Comparison of ENCODE assay signal across 14 cellular contexts in genomic region chr6:145147559-145147958, GRCh38.
DNase-seq lines count a peak whose midpoint lies in the region; ATAC-seq and TF ChIP-seq lines count a peak whose summit lies in the region.
"Had no signal": no experiment of that assay in that cellular context is flagged by ENCODE, and none has a peak within 500 bp of the region (broad histone marks: within the 10 kb centered on the region; RNA-seq: fewer than 3 reads in every experiment).

No MANE protein-coding gene starts in this region.

- no peaks in the 10 kb centered on the region for H3K36me3 Mint-ChIP-seq in naive thymus-derived CD4-positive, alpha-beta T cell
- H3K36me3 Mint-ChIP-seq in type B pancreatic cell = no peaks in the 10 kb centered on the region
- H3K36me3 Mint-ChIP-seq: brain had no signal

- no peak overlapping the region for H2AFZ ChIP-seq in MM.1S (ENCODE audit: low read length)

- peaks cover 0 to 2% (median 0%) of the 10 kb centered on the region in 11 donors for H3K9me3 Mint-ChIP-seq in naive thymus-derived CD4-positive, alpha-beta T cell
- no peaks in the 10 kb centered on the region for H3K9me3 Mint-ChIP-seq in type B pancreatic cell

- H3K9me3 ChIP-seq in MM.1S (replicated peaks; ENCODE audit: insufficient read depth, low read length) (no peaks in the 10 kb centered on the region), Peyer's patch (no peaks in the 10 kb centered on the region)
- H3K9me3 ChIP-seq in naive thymus-derived CD4-positive, alpha-beta T cell (ENCODE audit: control insufficient read depth in 2 of 3, low read length in 3 of 3) = no peaks in the 10 kb centered on the region
- H3K9me3 ChIP-seq: neutrophil had no signal

- H3K79me2 ChIP-seq in MM.1S (ENCODE audit: low read length) = no peaks in the 10 kb centered on the region

- H3K4me3 Mint-ChIP-seq in naive thymus-derived CD4-positive, alpha-beta T cell = no peak overlapping the region
- H3K4me3 Mint-ChIP-seq in type B pancreatic cell = no peak overlapping the region
- H3K4me3 Mint-ChIP-seq: brain had no signal

- ATAC-seq in GM18498 (IDR thresholded peaks at IDR 0.05; ENCODE audit: unreplicated experiment) = peak; percentile 35
- ATAC-seq in naive thymus-derived CD4-positive, alpha-beta T cell = peak; percentile 21
- ATAC-seq in HG02870 (IDR thresholded peaks at IDR 0.05; ENCODE audit: unreplicated experiment) = no peak
- ATAC-seq: left colon had no signal

- no peaks in the 10 kb centered on the region for H3K9me2 ChIP-seq in MM.1S (replicated peaks; ENCODE audit: insufficient read depth, low read length)

- no peak overlapping the region for H3K9ac ChIP-seq in MM.1S (ENCODE audit: low read length)

- H3K27ac ChIP-seq in MM.1S (ENCODE audit: low read length) = peak overlapping the region; percentile 73; the same call in 1 of the 2 replicates
- no peak overlapping the region for H3K27ac ChIP-seq in naive thymus-derived CD4-positive, alpha-beta T cell (ENCODE audit: low read depth, low read length)
- H3K27ac ChIP-seq in Peyer's patch = no peak overlapping the region
- H3K27ac ChIP-seq: neutrophil had no signal

- no peak for TF ChIP-seq POLR2A in Peyer's patch (IDR thresholded peaks at IDR 0.05)

- no peak for TF ChIP-seq CTCF in MM.1S (IDR thresholded peaks at IDR 0.05; ENCODE audit: low read length)
- TF ChIP-seq CTCF in Peyer's patch (IDR thresholded peaks at IDR 0.05) = no peak
- no peak for TF ChIP-seq CTCF in type B pancreatic cell (conservative IDR thresholded peaks at IDR 0.05)

- CTCF ChIA-PET in naive thymus-derived CD4-positive, alpha-beta T cell (lab: Charles Lee) = no interaction called here

- H3K4me2 ChIP-seq in MM.1S (ENCODE audit: low read depth, low read length) = peak overlapping the region; percentile 55

- intact Hi-C loops in naive thymus-derived CD4-positive, alpha-beta T cell (cut with micrococcal nuclease) = no loop called here

- H3F3A ChIP-seq in MM.1S (ENCODE audit: insufficient read depth, low read length) = peaks cover 10% of the 10 kb centered on the region; the same call in 1 of the 2 replicates

- H3K4me3 ChIP-seq in MM.1S (ENCODE audit: low read length) (no peak overlapping the region), Peyer's patch (no peak overlapping the region)
- no peak overlapping the region for H3K4me3 ChIP-seq in naive thymus-derived CD4-positive, alpha-beta T cell (ENCODE audit: low read length)

- no peaks in the 10 kb centered on the region for H3K27me3 ChIP-seq in MM.1S (replicated peaks; ENCODE audit: insufficient read depth, low read length)
- H3K27me3 ChIP-seq in naive thymus-derived CD4-positive, alpha-beta T cell (ENCODE audit: control insufficient read depth in 2 of 2, insufficient read depth in 2 of 2, low read length in 2 of 2) = no peaks in the 10 kb centered on the region
- H3K27me3 ChIP-seq in Peyer's patch = no peaks in the 10 kb centered on the region
- H3K27me3 ChIP-seq: neutrophil had no signal

- H4K20me1 ChIP-seq in MM.1S (ENCODE audit: insufficient read depth, low read length) = no peaks in the 10 kb centered on the region

- H3K27me3 Mint-ChIP-seq in naive thymus-derived CD4-positive, alpha-beta T cell = peaks cover 2 to 37% (median 15%) of the 10 kb centered on the region in 5 donors
- peaks cover 3% of the 10 kb centered on the region for H3K27me3 Mint-ChIP-seq in type B pancreatic cell

- POLR2A ChIA-PET in naive thymus-derived CD4-positive, alpha-beta T cell (lab: Charles Lee) = no interaction called here

- H3K4me1 Mint-ChIP-seq in naive thymus-derived CD4-positive, alpha-beta T cell = peaks cover 0 to 2% (median 0%) of the 10 kb centered on the region in 7 donors
- H3K4me1 Mint-ChIP-seq in type B pancreatic cell (ENCODE audit: unreplicated experiment) = peaks cover 4% of the 10 kb centered on the region

- H3K4me1 ChIP-seq in MM.1S (ENCODE audit: low read length) (peaks cover 12% of the 10 kb centered on the region), Peyer's patch (no peaks in the 10 kb centered on the region)
- no peaks in the 10 kb centered on the region for H3K4me1 ChIP-seq in naive thymus-derived CD4-positive, alpha-beta T cell (ENCODE audit: control insufficient read depth in 2 of 2, insufficient read depth in 2 of 2, low read length in 2 of 2)

- H3K36me3 ChIP-seq in MM.1S (replicated peaks; ENCODE audit: insufficient read depth, low read length) (no peaks in the 10 kb centered on the region), Peyer's patch (no peaks in the 10 kb centered on the region)
- no peaks in the 10 kb centered on the region for H3K36me3 ChIP-seq in naive thymus-derived CD4-positive, alpha-beta T cell (ENCODE audit: control insufficient read depth in 2 of 3, insufficient read depth in 3 of 3, low read length in 3 of 3)
- H3K36me3 ChIP-seq: neutrophil had no signal

- H3K27ac Mint-ChIP-seq in naive thymus-derived CD4-positive, alpha-beta T cell = no peak overlapping the region
- no peak overlapping the region for H3K27ac Mint-ChIP-seq in type B pancreatic cell

- DNase-seq in MM.1S (peak; percentile 23), brain pericyte (ENCODE audit: low read depth, low spot score) (peak; percentile 39), NCI-H526 (lab: John Stamatoyannopoulos, UW) (no peak), Peyer's patch (no peak), type B pancreatic cell (ENCODE audit: extremely low spot score, unreplicated experiment) (no peak)
- DNase-seq in naive thymus-derived CD4-positive, alpha-beta T cell = no peak
- DNase-seq: Calu3; left colon; NCI-H1417 treated with DMSO at 0.1 percent for 48 hours; stimulated activated naive CD4-positive, alpha-beta T cell had no signal

Comparison
In these comparisons a context has a peak if more than half of its experiments do, and no peak if none do; other contexts are left out.
1. DNase-seq: peak in MM.1S (single experiment) and brain pericyte (single experiment); none in naive thymus-derived CD4-positive, alpha-beta T cell (0 of 9), NCI-H526 (0 of 2), Peyer's patch (0 of 3) and type B pancreatic cell (single experiment).